ENCODE assay signal across 19 cellular contexts in the genomic region with DNA sequence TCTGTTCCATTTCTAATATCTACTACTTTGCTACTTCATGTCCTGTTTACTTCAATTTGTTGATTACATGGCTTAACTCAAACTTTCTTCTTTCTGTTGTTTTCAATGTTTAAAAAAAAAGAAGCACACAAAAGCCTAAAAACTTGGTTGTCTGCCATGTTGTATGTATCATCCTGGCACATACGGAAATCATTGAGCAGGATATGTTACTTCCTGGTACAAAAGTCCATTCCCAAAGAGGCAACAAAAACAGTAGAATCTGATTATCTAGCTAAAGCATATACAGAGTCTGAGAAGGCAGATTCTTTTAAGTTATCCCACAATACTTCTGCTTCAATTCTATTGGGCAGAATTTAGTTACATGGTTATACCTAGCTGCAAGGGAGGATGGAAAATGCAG. TPM values are rescaled to one million over a fixed set of nuclear protein-coding genes. Genes with fewer than 3 reads are reported as not detected.
DNase-seq lines count a peak whose midpoint lies in the region; ATAC-seq and TF ChIP-seq lines count a peak whose summit lies in the region.
"Had no signal": no experiment of that assay in that cellular context is flagged by ENCODE, and none has a peak within 500 bp of the region (broad histone marks: within the 10 kb centered on the region; RNA-seq: fewer than 3 reads in every experiment).

No MANE protein-coding gene starts in this region.

- H3K4me3 ChIP-seq in ACC112 (ENCODE audit: low read depth, low read length), result no peak overlapping the region
- no peak overlapping the region for H3K4me3 ChIP-seq in body of pancreas
- H3K4me3 ChIP-seq: SJSA1 had no signal

- H3K27me3 ChIP-seq in ACC112 (ENCODE audit: insufficient read depth, low read length), result no peaks in the 10 kb centered on the region
- H3K27me3 ChIP-seq in body of pancreas, result no peaks in the 10 kb centered on the region
- H3K27me3 ChIP-seq: SJSA1 had no signal

- peak overlapping the region; percentile 13 for H2AFZ ChIP-seq in ACC112 (ENCODE audit: low read length, unreplicated experiment)

- DNase-seq in body of pancreas (no peak), fibroblast of peridontal ligament (ENCODE audit: extremely low read depth) (peak; percentile 86), lung microvascular endothelial cell (ENCODE audit: low read depth in 2 of 2) (peak; percentile 38 to 67), NCI-H526 treated with DMSO at 0.1 percent for 48 hours (lab: John Stamatoyannopoulos, UW) (no peak), NCI-H2029 (lab: John Stamatoyannopoulos, UW) (no peak), NCI-H1092 (lab: John Stamatoyannopoulos, UW) (no peak)
- no peak for DNase-seq in activated CD4-positive, CD25-positive, alpha-beta regulatory T cell (lab: John Stamatoyannopoulos, UW)
- DNase-seq: 8988T; C1 segment of cervical spinal cord; DMS 273 treated with DMSO at 0.1 percent for 48 hours; MV-4-11; NCI-H1436; NCI-H2227 treated with DMSO at 0.1 percent for 48 hours; NCI-H526; NK-92 treated with Interleukin-12 subunit alpha and Interleukin-12 subunit beta, amount 100 ng/mL, for 24 hours; OCI-M1 had no signal

- H3K27ac ChIP-seq in ACC112 (ENCODE audit: low read depth, low read length) (no peak overlapping the region), body of pancreas (no peak overlapping the region)
- H3K27ac ChIP-seq: RWPE1, SJSA1 had no signal

- H3K36me3 ChIP-seq in ACC112 (ENCODE audit: insufficient read depth, low read length) (no peaks in the 10 kb centered on the region), body of pancreas (replicated peaks in 1 of 2; ENCODE audit: insufficient read depth in 1 of 2, low read depth in 2 of 2) (no peaks in the 10 kb centered on the region)
- H3K36me3 ChIP-seq: SJSA1 had no signal

- ATAC-seq in body of pancreas, result peak; percentile 38

- no peaks in the 10 kb centered on the region for H3K79me2 ChIP-seq in ACC112 (ENCODE audit: control insufficient read depth, insufficient read depth, low read length, unreplicated experiment)

- no peak for TF ChIP-seq CTCF in body of pancreas (IDR thresholded peaks at IDR 0.05)

- peaks cover 18% of the 10 kb centered on the region for H3K4me1 ChIP-seq in ACC112 (ENCODE audit: control insufficient read depth, insufficient read depth, low read length, unreplicated experiment)
- H3K4me1 ChIP-seq in body of pancreas, result peaks cover 11% of the 10 kb centered on the region

- 14 to 22% methylated on average over 1 of the region's 1 CpG for WGBS in body of pancreas, 2 donors

- no peaks in the 10 kb centered on the region for H3K9me3 ChIP-seq in body of pancreas
- H3K9me3 ChIP-seq: SJSA1 had no signal

- intact Hi-C loops in body of pancreas (cut with DNase I), result no loop called here

- no peak for TF ChIP-seq POLR2A in body of pancreas (IDR thresholded peaks at IDR 0.05)

RNA-seq across cellular contexts. Expression of a gene that starts 14.5 kb away (rescaled TPM):
- total RNA-seq in body of pancreas (10 to 100 TPM; 34.0 to 35.3 TPM), lung microvascular endothelial cell (0.60 and 1.1 TPM in 2 replicates)

RNA-seq across cellular contexts. Expression of a gene that starts 23.2 kb away (rescaled TPM):
- total RNA-seq in body of pancreas (100 to 1,000 TPM in 1 of 2 donors, 10 to 100 TPM in 1; 50.1 to 139 TPM), lung microvascular endothelial cell (194 and 200 TPM in 2 replicates)

Comparison
In these comparisons a context has a peak if more than half of its experiments do, and no peak if none do; other contexts are left out.
1. DNase-seq: peak in fibroblast of peridontal ligament (single experiment) and lung microvascular endothelial cell (2 of 2); none in body of pancreas (0 of 4), activated CD4-positive, CD25-positive, alpha-beta regulatory T cell (0 of 4), NCI-H526 treated with DMSO at 0.1 percent for 48 hours (single experiment), NCI-H2029 (single experiment) and NCI-H1092 (single experiment).
2. RNA of a gene that starts 14.5 kb away (total RNA-seq): 34.0 to 35.3 TPM in body of pancreas; 0.60 to 1.1 TPM in lung microvascular endothelial cell; every median in the first group is over 10 times any median in the second.